ENCODE assay signal across 8 cellular contexts in genomic region chr6:2634151-2634964, GRCh38.
A peak's percentile ranks its signal among the peaks of the same experiment; 100 is the strongest.
DNase-seq lines count a peak whose midpoint lies in the region; ATAC-seq and TF ChIP-seq lines count a peak whose summit lies in the region.

No MANE protein-coding gene starts in this region.

- H3K36me3 Mint-ChIP-seq in CD14-positive monocyte, result no peaks in the 10 kb centered on the region
- no peaks in the 10 kb centered on the region for H3K36me3 Mint-ChIP-seq in activated T-helper 2 cell treated with anti-CD3 and anti-CD28 coated beads, Interferon-gamma antibody, Interleukin-2, Interleukin-4, amounts not matched to agents 10 μg/mL and 5 μg/mL and 100 μg/mL, durations not matched to agents 14 hours and 24 hours and 36 hours (ENCODE audit: low read depth)
- no peaks in the 10 kb centered on the region for H3K36me3 Mint-ChIP-seq in natural killer cell treated with Interleukin-12 subunit alpha and Interleukin-12 subunit beta and Interleukin-15 and Interleukin-18, amount 100 ng/mL, for 72 hours
- H3K36me3 Mint-ChIP-seq in stimulated activated naive B cell treated with anti-CD40 and anti-IgM and Interleukin-4, amounts not matched to agents 10 μg/mL and 1 μg/mL and 100 μg/mL, for 72 hours, result no peaks in the 10 kb centered on the region

- intact Hi-C loops in CD14-positive monocyte (cut with micrococcal nuclease), result loop anchor here (2.0 to 10.0 kb wide), 3 partner anchors 280 to 1038 kb away; partner anchors contain the start of gene GMDS (in 1 of the 2)
- intact Hi-C loops in activated T-helper 2 cell treated with anti-CD3 and anti-CD28 coated beads, Interferon-gamma antibody, Interleukin-2, Interleukin-4, amounts not matched to agents 10 μg/mL and 5 μg/mL and 100 μg/mL, durations not matched to agents 14 hours and 24 hours and 36 hours (cut with micrococcal nuclease), result loop anchor here (1.0 to 10.0 kb wide), 4 partner anchors 186 to 1038 kb away; no protein-coding TSS in a partner anchor

- peak; percentile 90 for ATAC-seq in GM21367 (IDR thresholded peaks at IDR 0.05; ENCODE audit: unreplicated experiment)
- ATAC-seq in natural killer cell treated with Interleukin-12 subunit alpha and Interleukin-12 subunit beta and Interleukin-15 and Interleukin-18, amount 100 ng/mL, for 72 hours, result peak; percentile 90 to 91
- ATAC-seq in stimulated activated naive B cell treated with anti-CD40 and anti-IgM and Interleukin-4, amounts not matched to agents 10 μg/mL and 1 μg/mL and 100 μg/mL, for 72 hours (replicated peaks), result peak; percentile 98 to 99

- TF ChIP-seq CTCF in CD14-positive monocyte (IDR thresholded peaks at IDR 0.05), result peak; percentile 93
- TF ChIP-seq CTCF in fibroblast of the aortic adventitia (IDR thresholded peaks at IDR 0.05; ENCODE audit: insufficient read depth, low read length), result peak; percentile 98

- DNase-seq in CD14-positive monocyte (ENCODE audit: low spot score) (peak; percentile 69), KG1 (lab: John Stamatoyannopoulos, UW) (peak; percentile 84), RKO (ENCODE audit: low spot score) (peak; percentile 84), fibroblast of the aortic adventitia (ENCODE audit: low read depth) (peak; percentile 87)
- DNase-seq in activated T-helper 2 cell treated with anti-CD3 and anti-CD28 coated beads, Interferon-gamma antibody, Interleukin-2, Interleukin-4, amounts not matched to agents 10 μg/mL and 5 μg/mL and 100 μg/mL, durations not matched to agents 14 hours and 24 hours and 36 hours (ENCODE audit: low spot score), result peak; percentile 72
- peak; percentile 81 for DNase-seq in natural killer cell treated with Interleukin-12 subunit alpha and Interleukin-12 subunit beta and Interleukin-15 and Interleukin-18, amount 100 ng/mL, for 72 hours (ENCODE audit: low spot score)
- DNase-seq in stimulated activated naive B cell treated with anti-CD40 and anti-IgM and Interleukin-4, amounts not matched to agents 10 μg/mL and 1 μg/mL and 100 μg/mL, for 72 hours, result peak; percentile 75

- H3K4me3 Mint-ChIP-seq in CD14-positive monocyte, result peak overlapping the region; percentile 74 to 83
- H3K4me3 Mint-ChIP-seq in activated T-helper 2 cell treated with anti-CD3 and anti-CD28 coated beads, Interferon-gamma antibody, Interleukin-2, Interleukin-4, amounts not matched to agents 10 μg/mL and 5 μg/mL and 100 μg/mL, durations not matched to agents 14 hours and 24 hours and 36 hours (ENCODE audit: low read depth), result peak overlapping the region; percentile 58
- H3K4me3 Mint-ChIP-seq in natural killer cell treated with Interleukin-12 subunit alpha and Interleukin-12 subunit beta and Interleukin-15 and Interleukin-18, amount 100 ng/mL, for 72 hours, result peak overlapping the region; percentile 69
- H3K4me3 Mint-ChIP-seq in stimulated activated naive B cell treated with anti-CD40 and anti-IgM and Interleukin-4, amounts not matched to agents 10 μg/mL and 1 μg/mL and 100 μg/mL, for 72 hours, result peak overlapping the region; percentile 81 to 87

- peak overlapping the region; percentile 51 for H3K4me3 ChIP-seq in fibroblast of the aortic adventitia (ENCODE audit: low read depth, low read length)

- H3K27me3 Mint-ChIP-seq in CD14-positive monocyte (ENCODE audit: low read depth in 3 of 3), result peaks cover 18 to 22% (median 19%) of the 10 kb centered on the region in 3 donors
- H3K27me3 Mint-ChIP-seq in activated T-helper 2 cell treated with anti-CD3 and anti-CD28 coated beads, Interferon-gamma antibody, Interleukin-2, Interleukin-4, amounts not matched to agents 10 μg/mL and 5 μg/mL and 100 μg/mL, durations not matched to agents 14 hours and 24 hours and 36 hours (ENCODE audit: low read depth), result peaks cover 15% of the 10 kb centered on the region
- H3K27me3 Mint-ChIP-seq in natural killer cell treated with Interleukin-12 subunit alpha and Interleukin-12 subunit beta and Interleukin-15 and Interleukin-18, amount 100 ng/mL, for 72 hours, result peaks cover 17 to 21% of the 10 kb centered on the region in 2 donors
- H3K27me3 Mint-ChIP-seq in stimulated activated naive B cell treated with anti-CD40 and anti-IgM and Interleukin-4, amounts not matched to agents 10 μg/mL and 1 μg/mL and 100 μg/mL, for 72 hours, result peaks cover 17 to 26% of the 10 kb centered on the region in 2 donors

- no peak overlapping the region for H3K27ac Mint-ChIP-seq in CD14-positive monocyte
- no peak overlapping the region for H3K27ac Mint-ChIP-seq in activated T-helper 2 cell treated with anti-CD3 and anti-CD28 coated beads, Interferon-gamma antibody, Interleukin-2, Interleukin-4, amounts not matched to agents 10 μg/mL and 5 μg/mL and 100 μg/mL, durations not matched to agents 14 hours and 24 hours and 36 hours
- H3K27ac Mint-ChIP-seq in natural killer cell treated with Interleukin-12 subunit alpha and Interleukin-12 subunit beta and Interleukin-15 and Interleukin-18, amount 100 ng/mL, for 72 hours, result no peak overlapping the region
- peak overlapping the region; percentile 85 for H3K27ac Mint-ChIP-seq in stimulated activated naive B cell treated with anti-CD40 and anti-IgM and Interleukin-4, amounts not matched to agents 10 μg/mL and 1 μg/mL and 100 μg/mL, for 72 hours

- no peaks in the 10 kb centered on the region for H3K9me3 Mint-ChIP-seq in CD14-positive monocyte
- no peaks in the 10 kb centered on the region for H3K9me3 Mint-ChIP-seq in activated T-helper 2 cell treated with anti-CD3 and anti-CD28 coated beads, Interferon-gamma antibody, Interleukin-2, Interleukin-4, amounts not matched to agents 10 μg/mL and 5 μg/mL and 100 μg/mL, durations not matched to agents 14 hours and 24 hours and 36 hours
- no peaks in the 10 kb centered on the region for H3K9me3 Mint-ChIP-seq in natural killer cell treated with Interleukin-12 subunit alpha and Interleukin-12 subunit beta and Interleukin-15 and Interleukin-18, amount 100 ng/mL, for 72 hours
- no peaks in the 10 kb centered on the region for H3K9me3 Mint-ChIP-seq in stimulated activated naive B cell treated with anti-CD40 and anti-IgM and Interleukin-4, amounts not matched to agents 10 μg/mL and 1 μg/mL and 100 μg/mL, for 72 hours

- H3K4me1 Mint-ChIP-seq in CD14-positive monocyte, result peaks cover 6% of the 10 kb centered on the region
- H3K4me1 Mint-ChIP-seq in activated T-helper 2 cell treated with anti-CD3 and anti-CD28 coated beads, Interferon-gamma antibody, Interleukin-2, Interleukin-4, amounts not matched to agents 10 μg/mL and 5 μg/mL and 100 μg/mL, durations not matched to agents 14 hours and 24 hours and 36 hours (ENCODE audit: low read depth), result peaks cover 3% of the 10 kb centered on the region
- no peaks in the 10 kb centered on the region for H3K4me1 Mint-ChIP-seq in natural killer cell treated with Interleukin-12 subunit alpha and Interleukin-12 subunit beta and Interleukin-15 and Interleukin-18, amount 100 ng/mL, for 72 hours (ENCODE audit: low read depth in 2 of 2)
- H3K4me1 Mint-ChIP-seq in stimulated activated naive B cell treated with anti-CD40 and anti-IgM and Interleukin-4, amounts not matched to agents 10 μg/mL and 1 μg/mL and 100 μg/mL, for 72 hours, result peaks cover 1 to 12% of the 10 kb centered on the region in 2 donors

Comparison
In these comparisons a context has a peak if more than half of its experiments do, and no peak if none do; other contexts are left out.
1. Peak in every context shown above with its lines: DNase-seq, ATAC-seq and H3K4me3 ChIP-seq.